Comparison of ENCODE assay signal across 7 cellular contexts in the genomic region with DNA sequence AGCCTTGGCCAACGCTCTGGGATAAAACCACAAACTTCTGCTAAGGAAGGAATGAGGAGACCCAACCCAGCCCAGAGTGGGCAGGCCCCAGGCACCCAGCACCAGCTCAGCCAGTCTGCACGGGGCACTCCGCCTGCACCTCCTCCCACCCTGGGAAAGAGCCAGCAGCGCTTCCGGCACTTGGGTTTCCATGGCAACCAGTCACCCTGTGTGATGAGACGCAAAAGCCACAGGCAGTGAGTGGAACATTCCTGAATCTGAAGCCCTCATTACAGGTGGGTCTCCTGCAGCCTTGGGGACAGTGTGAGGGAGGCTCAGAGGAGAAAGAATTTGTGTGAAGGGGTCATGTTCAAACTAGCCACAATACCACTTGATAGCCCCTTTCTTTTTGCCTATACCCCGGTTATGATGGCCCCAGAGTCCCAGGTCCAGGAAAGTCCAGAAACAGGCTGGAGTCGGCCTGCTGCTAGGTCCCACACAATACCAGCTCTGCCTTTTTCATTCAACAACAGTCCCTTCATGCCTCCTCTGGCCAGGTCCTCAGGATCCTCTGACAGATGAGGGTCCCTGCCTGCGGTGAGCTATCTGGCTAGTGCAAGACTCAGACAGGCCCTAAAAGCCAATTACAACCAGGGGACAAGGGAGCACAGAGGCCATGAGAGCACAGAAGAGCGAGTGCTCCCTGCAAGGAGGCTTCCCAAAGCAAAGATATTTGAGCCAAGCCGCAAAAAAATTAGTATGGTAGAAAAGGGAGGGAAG.
DNase-seq lines count a peak whose midpoint lies in the region; ATAC-seq and TF ChIP-seq lines count a peak whose summit lies in the region.

No MANE protein-coding gene starts in this region.

- H3K4me1 ChIP-seq in spleen = peaks cover 34 to 54% (median 49%) of the 10 kb centered on the region in 6 donors

- H3K27ac ChIP-seq in spleen = peak overlapping the region; percentile 8 to 99 (median 94)

- ATAC-seq in GM19452 (IDR thresholded peaks at IDR 0.05; ENCODE audit: unreplicated experiment) = peak; percentile 43

- H3K27me3 ChIP-seq in spleen (replicated peaks in 1 of 7) = peaks cover 0 to 19% (median 0%) of the 10 kb centered on the region in 7 donors

- no peaks in the 10 kb centered on the region for H3K36me3 ChIP-seq in spleen

- DNase-seq in NAMALWA (ENCODE audit: low spot score) (peak; percentile 83), T-helper 22 cell (ENCODE audit: low read depth) (peak; percentile 84), amniotic epithelial cell (ENCODE audit: low read depth) (peak; percentile 66), iPS DF 4.7 (ENCODE audit: extremely low read depth, low spot score) (peak; percentile 84), spleen (peak; percentile 96), OCI-M1 (lab: John Stamatoyannopoulos, UW) (no peak)

- H3K9me3 ChIP-seq in spleen = no peaks in the 10 kb centered on the region

- intact Hi-C loops in spleen (cut with DNase I; ENCODE audit: low total_unique reads) = no loop called here

- TF ChIP-seq CTCF in spleen (IDR thresholded peaks at IDR 0.05 in 8 of 11, conservative IDR thresholded peaks at IDR 0.05 in 3 of 11) = no peak

- WGBS in spleen, 5 donors = 27 to 33% (median 29%) methylated on average over 10 to 11 of the region's 11 CpGs

- H3K4me3 ChIP-seq in spleen = peak overlapping the region in 3 of 8 donors; percentile 7 to 35 (median 10)

- TF ChIP-seq POLR2A in spleen (IDR thresholded peaks at IDR 0.05) = no peak
